9 cellular contexts compared by ENCODE assay signal in genomic region chr7:28926871-28927597, GRCh38. TPM values are rescaled to one million over a fixed set of nuclear protein-coding genes. Genes with fewer than 3 reads are reported as not detected.
DNase-seq lines count a peak whose midpoint lies in the region; ATAC-seq, FAIRE-seq and TF ChIP-seq lines count a peak whose summit lies in the region.
"Had no signal": no experiment of that assay in that cellular context is flagged by ENCODE, and none has a peak within 500 bp of the region (broad histone marks: within the 10 kb centered on the region; RNA-seq: fewer than 3 reads in every experiment).

No MANE protein-coding gene starts in this region.

- peak; percentile 93 for FAIRE-seq in kidney (lab: Jason Lieb, UNC)

- H3K27ac ChIP-seq in kidney (ENCODE audit: low read depth in 2 of 2, low read length in 2 of 2), result peak overlapping the region in 1 of 2 donors; percentile 13

- H3K9ac ChIP-seq in kidney (ENCODE audit: low read length in 2 of 2), result peak overlapping the region in 1 of 2 donors; percentile 63

- peak overlapping the region; percentile 74 for H3K4me3 Mint-ChIP-seq in WTC11
- H3K4me3 Mint-ChIP-seq in chondrocyte (ENCODE audit: unreplicated experiment), result peak overlapping the region; percentile 79

- H3K27me3 Mint-ChIP-seq in WTC11 (ENCODE audit: low read depth), result peaks cover 8% of the 10 kb centered on the region
- peaks cover 9% of the 10 kb centered on the region for H3K27me3 Mint-ChIP-seq in chondrocyte (ENCODE audit: low read depth)

- H3K4me1 Mint-ChIP-seq in WTC11 (peaks cover 41% of the 10 kb centered on the region), chondrocyte (ENCODE audit: low read depth) (peaks cover 17% of the 10 kb centered on the region)

- no peaks in the 10 kb centered on the region for H3K36me3 ChIP-seq in kidney (ENCODE audit: control insufficient read depth in 1 of 2, insufficient read depth in 2 of 2, low read length in 2 of 2)

- intact Hi-C loops in kidney (cut with DNase I), result loop anchor here (5.0 kb wide), 2 partner anchors 180 to 480 kb away; no protein-coding TSS in a partner anchor

- POLR2A ChIA-PET in WTC11 (lab: Charles Lee), result interaction anchor here (2.3 kb wide), 1 partner anchor 30 kb away, joined by 10 read pairs; no protein-coding TSS in a partner anchor

- DNase-seq in AML-193 (lab: John Stamatoyannopoulos, UW) (peak; percentile 88 to 92), NCI-H2227 (lab: John Stamatoyannopoulos, UW; ENCODE audit: unreplicated experiment) (peak; percentile 91), WTC11 (ENCODE audit: low spot score) (peak; percentile 68), chondrocyte (ENCODE audit: low spot score) (no peak), kidney (peak; percentile 93)
- DNase-seq in stimulated activated CD4-positive, alpha-beta T cell treated with anti-CD3 and anti-CD28 coated beads, Interleukin-15, amount 100 ng/mL, for 24 hours, result peak; percentile 54

- H3K4me1 ChIP-seq in kidney (ENCODE audit: control insufficient read depth in 1 of 2, insufficient read depth in 1 of 2, low read depth in 1 of 2, low read length in 2 of 2), result peaks cover 0 to 9% of the 10 kb centered on the region in 2 donors

- H3K4me3 ChIP-seq in kidney (ENCODE audit: low read length in 2 of 2), result peak overlapping the region; percentile 65 to 72

- CTCF ChIA-PET in WTC11 (lab: Charles Lee), result interaction anchor here (0.6 to 10.2 kb wide), 72 partner anchors 11 to 636 kb away, joined by 3 to 407 read pairs (median 4); partner anchors contain the start of gene TRIL

- no peak overlapping the region for H3K27ac Mint-ChIP-seq in WTC11
- H3K27ac Mint-ChIP-seq in chondrocyte (ENCODE audit: unreplicated experiment), result peak overlapping the region; percentile 47

- TF ChIP-seq CTCF in WTC11 (IDR thresholded peaks at IDR 0.05) (peak; percentile 75), chondrocyte (IDR thresholded peaks at IDR 0.05) (peak; percentile 98), kidney (IDR thresholded peaks at IDR 0.05; ENCODE audit: borderline replicate concordance, extremely low read depth, insufficient read depth) (peak; percentile 83)

- H3K9me3 ChIP-seq in kidney (ENCODE audit: control insufficient read depth in 1 of 2, low read length in 2 of 2), result no peaks in the 10 kb centered on the region

- ATAC-seq in GM19023 (IDR thresholded peaks at IDR 0.05; ENCODE audit: unreplicated experiment), result peak; percentile 79
- ATAC-seq in HG03342 (IDR thresholded peaks at IDR 0.05; ENCODE audit: unreplicated experiment), result peak; percentile 92
- ATAC-seq in WTC11, result peak; percentile 84

- H3K9me3 Mint-ChIP-seq in WTC11, result peaks cover 7% of the 10 kb centered on the region
- no peaks in the 10 kb centered on the region for H3K9me3 Mint-ChIP-seq in chondrocyte (ENCODE audit: low read depth)

- H3K36me3 Mint-ChIP-seq in WTC11 (no peaks in the 10 kb centered on the region), chondrocyte (ENCODE audit: low read depth) (no peaks in the 10 kb centered on the region)

TF ChIP-seq in WTC11, 78 proteins besides CTCF, POLR2A, EP300 and RAD21:
- no peak for TF ChIP-seq NFE2L1 (CRISPR knock-in tag; IDR thresholded peaks at IDR 0.05)
- no peak for TF ChIP-seq ZNF512 (CRISPR knock-in tag; IDR thresholded peaks at IDR 0.05; ENCODE audit: borderline replicate concordance)
- TF ChIP-seq IRF1 (CRISPR knock-in tag; IDR thresholded peaks at IDR 0.05), result no peak
- TF ChIP-seq CREB1 (CRISPR knock-in tag; IDR thresholded peaks at IDR 0.05), result no peak
- TF ChIP-seq CBFB (CRISPR knock-in tag; IDR thresholded peaks at IDR 0.05; ENCODE audit: low read depth), result no peak
- TF ChIP-seq GTF2I (CRISPR knock-in tag; conservative IDR thresholded peaks at IDR 0.05), result no peak
- TF ChIP-seq JAZF1 (CRISPR knock-in tag; IDR thresholded peaks at IDR 0.05), result no peak
- 0 out of 2 replicates have a peak, but pooled peaks have one; percentile 33 for TF ChIP-seq PRDM15 (CRISPR knock-in tag; IDR thresholded peaks at IDR 0.05)

RNA-seq across cellular contexts. Expression of gene TRIL, which starts 31.1 kb away (rescaled TPM):
- 3.0 to 4.6 TPM (median 4.3 TPM) in 3 replicates for total RNA-seq in WTC11 (2021)
- 0.92 to 1.7 TPM (median 0.92 TPM) in 3 replicates for total RNA-seq in chondrocyte
- total RNA-seq in kidney, result 6.1 TPM
- polyA plus RNA-seq in kidney (ENCODE audit: insufficient read depth, low read depth, low replicate concordance), result 4.2 TPM
- total RNA-seq: T-helper 2 cell treated with Interferon-gamma antibody and Interleukin-4, amounts not matched to agents 100 ng/mL and 5 ng/mL, for 36 hours had no signal
